Comparison of ENCODE assay signal across 11 cellular contexts in genomic region chr2:182170341-182170740, GRCh38.
"Had no signal": no experiment of that assay in that cellular context is flagged by ENCODE, and none has a peak within 500 bp of the region (broad histone marks: within the 10 kb centered on the region; RNA-seq: fewer than 3 reads in every experiment).

No MANE protein-coding gene starts in this region.

- DNase-seq: GM23248, GOT3, H7, H9, HCEC 1CT, HFFc6 had no signal

- H3K9ac ChIP-seq: GM23248 had no signal

- H3K27ac Mint-ChIP-seq: H9, HFFc6 had no signal

- ATAC-seq: GM23338, HCT116 had no signal

- FAIRE-seq: H1, H54 had no signal

- H3K4me2 ChIP-seq: GM23338 had no signal

- H3K4me3 ChIP-seq: GM23248, GM23338, HAP-1 had no signal

- H3K4me1 ChIP-seq: HAP-1 had no signal

- H3K36me3 ChIP-seq: HAP-1 had no signal

- H3K27ac ChIP-seq: GM23248 had no signal

- H3K9me3 Mint-ChIP-seq: GM23338, H9, HFFc6 had no signal

- H3K9me3 ChIP-seq: HAP-1 had no signal

- H3K4me3 Mint-ChIP-seq: GM23338, H9, HFFc6 had no signal

- H3K4me1 Mint-ChIP-seq: GM23338, H9 had no signal

- H2AFZ ChIP-seq: GM23248, GM23338 had no signal
